9 cellular contexts compared by ENCODE assay signal in genomic region chr11:72081184-72081644, GRCh38. TPM values are rescaled to one million over a fixed set of nuclear protein-coding genes. Genes with fewer than 3 reads are reported as not detected.
DNase-seq lines count a peak whose midpoint lies in the region; ATAC-seq and TF ChIP-seq lines count a peak whose summit lies in the region.
"Had no signal": no experiment of that assay in that cellular context is flagged by ENCODE, and none has a peak within 500 bp of the region (broad histone marks: within the 10 kb centered on the region; RNA-seq: fewer than 3 reads in every experiment).

No MANE protein-coding gene starts in this region.

- peaks cover 0 to 14% (median 1%) of the 10 kb centered on the region in 9 donors for H3K36me3 ChIP-seq in heart left ventricle
- no peaks in the 10 kb centered on the region for H3K36me3 ChIP-seq in upper lobe of left lung

- no peak for DNase-seq in heart left ventricle
- no peak for DNase-seq in cardiac septum (ENCODE audit: low spot score)
- no peak for DNase-seq in memory B cell (ENCODE audit: low spot score in 2 of 2)
- DNase-seq in upper lobe of left lung, result no peak
- no peak for DNase-seq in NCI-H524 (lab: John Stamatoyannopoulos, UW)

- no peaks in the 10 kb centered on the region for H3K9me3 Mint-ChIP-seq in brain
- H3K9me3 Mint-ChIP-seq in memory B cell, result no peaks in the 10 kb centered on the region

- intact Hi-C loops in heart left ventricle (cut with DNase I) (loop anchor here in 5 of 10 donors (2.0 to 5.0 kb wide), 5 partner anchors 32 to 44 kb away; partner anchors contain the start of gene ANAPC15 (in 1 of the 5)), cardiac septum (cut with DNase I) (loop anchor here (2.0 kb wide), 1 partner anchor 32 kb away; the partner anchor contains the start of gene ANAPC15)

- H3K4me3 ChIP-seq in heart left ventricle (peak overlapping the region; percentile 11 to 94 (median 82)), upper lobe of left lung (peak overlapping the region; percentile 11 to 82 (median 68))

- peaks cover 0 to 40% (median 16%) of the 10 kb centered on the region in 12 donors for H3K4me1 ChIP-seq in heart left ventricle
- peaks cover 29 to 33% (median 31%) of the 10 kb centered on the region in 4 donors for H3K4me1 ChIP-seq in upper lobe of left lung

- H3K4me1 Mint-ChIP-seq in brain, result peaks cover 75% of the 10 kb centered on the region
- H3K4me1 Mint-ChIP-seq in memory B cell, result peaks cover 29% of the 10 kb centered on the region

- TF ChIP-seq POLR2A in heart left ventricle (IDR thresholded peaks at IDR 0.05) (no peak), upper lobe of left lung (IDR thresholded peaks at IDR 0.05) (no peak)

- WGBS in heart left ventricle, 4 donors, result 68 to 77% (median 72%) methylated on average over 21 of the region's 21 CpGs
- WGBS in upper lobe of left lung, 2 donors, result 70 to 77% methylated on average over 20 to 21 of the region's 21 CpGs

- ATAC-seq in heart left ventricle, result no peak
- no peak for ATAC-seq in memory B cell (ENCODE audit: low read depth)
- ATAC-seq in upper lobe of left lung (ENCODE audit: low FRiP score in 2 of 2), result no peak
- ATAC-seq in GM18498 (IDR thresholded peaks at IDR 0.05; ENCODE audit: unreplicated experiment), result no peak
- ATAC-seq in GM19035 (IDR thresholded peaks at IDR 0.05; ENCODE audit: unreplicated experiment), result no peak

- TF ChIP-seq CTCF in heart left ventricle (IDR thresholded peaks at IDR 0.05) (no peak), brain (conservative IDR thresholded peaks at IDR 0.05) (no peak), upper lobe of left lung (IDR thresholded peaks at IDR 0.05) (no peak)

- H3K9me3 ChIP-seq in heart left ventricle (no peaks in the 10 kb centered on the region), upper lobe of left lung (no peaks in the 10 kb centered on the region)

- H3K27ac ChIP-seq in heart left ventricle (peak overlapping the region; percentile 77 to 93 (median 87)), upper lobe of left lung (peak overlapping the region; percentile 87 to 94 (median 91))

- no peaks in the 10 kb centered on the region for H3K27me3 ChIP-seq in heart left ventricle
- H3K27me3 ChIP-seq in upper lobe of left lung, result no peaks in the 10 kb centered on the region

- H3K27ac Mint-ChIP-seq in brain (peak overlapping the region; percentile 97 to 99 (median 98)), memory B cell (peak overlapping the region; percentile 99)

- TF ChIP-seq EP300 in upper lobe of left lung (IDR thresholded peaks at IDR 0.05), result no peak

- H3K36me3 Mint-ChIP-seq in brain (peaks cover 11% of the 10 kb centered on the region), memory B cell (peaks cover 4% of the 10 kb centered on the region)

- H3K4me3 Mint-ChIP-seq in brain (peak overlapping the region; percentile 84 to 97 (median 92)), memory B cell (peak overlapping the region; percentile 96)

- H3K27me3 Mint-ChIP-seq in brain (peaks cover 12% of the 10 kb centered on the region), memory B cell (no peaks in the 10 kb centered on the region)

RNA-seq across cellular contexts. Expression of gene LRRC51, which starts 0.6 kb away (rescaled TPM):
- total RNA-seq in heart left ventricle (1 to 10 TPM; 2.0 to 8.3 (median 4.5) TPM), cardiac septum (4.2 TPM), upper lobe of left lung (10 to 100 TPM in 3 of 6 donors, 1 to 10 TPM in 3; 5.3 to 19.2 (median 10.3) TPM)
- polyA plus RNA-seq in heart left ventricle (1 to 10 TPM; 3.0 to 9.3 TPM), brain (ENCODE audit: insufficient read depth, low read depth, low replicate concordance) (40.8 TPM)

RNA-seq across cellular contexts. Expression of gene NUMA1, which starts 0.9 kb away (rescaled TPM):
- 100 to 1,000 TPM in 5 of 9 donors, 10 to 100 TPM in 4; 62.7 to 193 (median 101) TPM for total RNA-seq in heart left ventricle
- polyA plus RNA-seq in heart left ventricle, result 100 to 1,000 TPM in 1 of 2 donors, 10 to 100 TPM in 1; 83.9 to 142 TPM
- total RNA-seq in cardiac septum, result 86.0 TPM
- 419 TPM for polyA plus RNA-seq in brain (ENCODE audit: insufficient read depth, low read depth, low replicate concordance)
- 100 to 1,000 TPM; 185 to 666 (median 241) TPM for total RNA-seq in upper lobe of left lung

RNA-seq across cellular contexts. Expression of gene LAMTOR1, which starts 21.9 kb away (rescaled TPM):
- 100 to 1,000 TPM in 2 of 9 donors, 10 to 100 TPM in 7; 68.7 to 119 (median 84.8) TPM for total RNA-seq in heart left ventricle
- 100 to 1,000 TPM in 1 of 2 donors, 10 to 100 TPM in 1; 80.3 to 159 TPM for polyA plus RNA-seq in heart left ventricle
- total RNA-seq in cardiac septum, result 79.3 TPM
- polyA plus RNA-seq in brain (ENCODE audit: insufficient read depth, low read depth, low replicate concordance), result 180 TPM
- total RNA-seq in upper lobe of left lung, result 100 to 1,000 TPM in 4 of 6 donors, 10 to 100 TPM in 2; 86.0 to 162 (median 114) TPM

RNA-seq across cellular contexts. Expression of gene TOMT, which starts 24.5 kb away (rescaled TPM):
- total RNA-seq in heart left ventricle (under 1 TPM in 1 of 9 donors, not detected in 8; 0.23 TPM), cardiac septum (not detected), upper lobe of left lung (under 1 TPM in 1 of 6 donors, not detected in 5; 0.30 TPM)
- polyA plus RNA-seq in heart left ventricle (not detected), brain (ENCODE audit: insufficient read depth, low read depth, low replicate concordance) (not detected)
- total RNA-seq: glomerular endothelial cell had no signal

RNA-seq across cellular contexts. Expression of gene ANAPC15, which starts 31.3 kb away (rescaled TPM):
- 10 to 100 TPM; 35.6 to 48.7 (median 40.1) TPM for total RNA-seq in heart left ventricle
- polyA plus RNA-seq in heart left ventricle, result 10 to 100 TPM; 37.4 to 82.7 TPM
- 46.4 TPM for total RNA-seq in cardiac septum
- 105 TPM for polyA plus RNA-seq in brain (ENCODE audit: insufficient read depth, low read depth, low replicate concordance)
- 10 to 100 TPM; 12.8 to 39.1 (median 29.5) TPM for total RNA-seq in upper lobe of left lung
